ENCODE assay signal across 21 cellular contexts in the genomic region with DNA sequence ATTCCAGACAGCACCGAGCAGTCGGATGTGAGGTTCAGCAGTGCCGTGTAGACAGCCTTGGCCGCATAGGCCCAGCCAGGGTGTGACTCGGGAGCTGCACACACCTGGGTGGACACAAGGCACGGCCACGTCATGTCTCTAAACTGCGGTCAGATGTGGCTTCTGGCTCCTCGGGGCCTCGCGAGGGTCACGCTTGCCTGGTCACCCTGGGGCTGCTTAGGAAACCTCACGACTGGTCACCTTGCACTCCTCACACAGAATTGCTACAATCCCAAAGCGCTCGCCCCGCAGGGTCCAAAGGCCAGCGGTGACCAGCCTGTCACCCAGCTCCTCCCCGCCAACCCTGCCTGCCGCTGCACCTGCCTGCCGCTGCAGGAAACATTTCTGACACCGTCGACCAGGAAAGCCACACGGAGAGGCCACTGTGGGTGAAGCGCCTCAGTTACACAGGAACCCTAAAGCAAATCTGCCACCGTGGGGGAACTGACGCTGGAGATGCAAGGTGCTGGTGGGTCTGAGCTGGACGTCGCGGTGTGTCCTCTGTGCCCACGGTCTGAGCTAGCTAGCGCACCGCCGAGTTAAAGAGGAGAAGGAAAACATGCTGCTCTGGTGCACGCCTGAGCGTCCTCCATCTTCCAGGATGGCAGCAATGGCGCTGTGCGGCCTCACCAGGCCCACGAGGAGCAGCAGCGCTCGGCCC. TPM values are rescaled to one million over a fixed set of nuclear protein-coding genes. Genes with fewer than 3 reads are reported as not detected.
A peak's percentile ranks its signal among the peaks of the same experiment; 100 is the strongest.
DNase-seq lines count a peak whose midpoint lies in the region; FAIRE-seq and TF ChIP-seq lines count a peak whose summit lies in the region.
"Had no signal": no experiment of that assay in that cellular context is flagged by ENCODE, and none has a peak within 500 bp of the region (broad histone marks: within the 10 kb centered on the region; RNA-seq: fewer than 3 reads in every experiment).

No MANE protein-coding gene starts in this region.

- FAIRE-seq in urothelium cell line (lab: Jason Lieb, UNC) = peak; percentile 53
- FAIRE-seq: K562 had no signal

- H4K8ac ChIP-seq in neuronal stem cell (ENCODE audit: low read depth, low read length) = no peak overlapping the region

- peaks cover 5 to 18% of the 10 kb centered on the region in 2 donors for H3K4me1 ChIP-seq in neuronal stem cell (ENCODE audit: control insufficient read depth in 2 of 2, insufficient read depth in 1 of 2, low read depth in 1 of 2, low read length in 2 of 2)
- H3K4me1 ChIP-seq in CD4-positive, alpha-beta memory T cell (ENCODE audit: insufficient read depth, low read length) = no peaks in the 10 kb centered on the region

- no CpG with 5 or more reads among the region's 40 CpGs for WGBS in neuronal stem cell (ENCODE audit: extremely low coverage in 2 of 2, insufficient read length in 2 of 2, insufficient replicate concordance in 1 of 2), 2 donors

- POLR2A ChIA-PET in MCF 10A (lab: Yijun Ruan, JAX) = interaction anchor here (0.6 kb wide), 1 partner anchor 45 kb away, joined by 3 read pairs; a partner anchor contains a TSS
- POLR2A ChIA-PET in CD4-positive, alpha-beta memory T cell (lab: Charles Lee; ENCODE audit: partially characterized antibody) = no interaction called here

- H3K14ac ChIP-seq in neuronal stem cell (ENCODE audit: low read length) = no peak overlapping the region

- no peak overlapping the region for H2BK15ac ChIP-seq in neuronal stem cell (ENCODE audit: low read length)

- H3K27me3 ChIP-seq in neuronal stem cell (ENCODE audit: control insufficient read depth in 3 of 3, insufficient read depth in 3 of 3, low read depth in 1 of 3, low read length in 3 of 3) = no peaks in the 10 kb centered on the region
- no peaks in the 10 kb centered on the region for H3K27me3 ChIP-seq in CD4-positive, alpha-beta memory T cell (ENCODE audit: insufficient read depth, low read length)

- no peak overlapping the region for H3K4ac ChIP-seq in neuronal stem cell (ENCODE audit: low read length)

- CTCF ChIA-PET in MCF 10A (lab: Yijun Ruan, JAX) = interaction anchor here (0.6 to 2.3 kb wide), 3 partner anchors 28 to 341 kb away, joined by 3 to 8 read pairs (median 3); no protein-coding TSS in a partner anchor
- CTCF ChIA-PET in CD4-positive, alpha-beta memory T cell (lab: Charles Lee; ENCODE audit: partially characterized antibody) = no interaction called here

- H3K27ac Mint-ChIP-seq in MCF 10A (ENCODE audit: low read depth, unreplicated experiment) = no peak overlapping the region
- H3K27ac Mint-ChIP-seq in CD4-positive, alpha-beta memory T cell = no peak overlapping the region
- H3K27ac Mint-ChIP-seq: HFFc6 had no signal

- H3K27ac ChIP-seq in caudate nucleus (ENCODE audit: low read depth, low read length) (peak overlapping the region; percentile 52), neuronal stem cell (replicated peaks; ENCODE audit: low read length) (no peak overlapping the region)
- H3K27ac ChIP-seq in CD4-positive, alpha-beta memory T cell (ENCODE audit: low read depth, low read length) = no peak overlapping the region
- H3K27ac ChIP-seq: C4-2B, RWPE1 had no signal

- no peak overlapping the region for H2AFZ ChIP-seq in neuronal stem cell (ENCODE audit: low read length)

- H2BK120ac ChIP-seq in neuronal stem cell (ENCODE audit: low read depth, low read length) = no peak overlapping the region

- H3K4me2 ChIP-seq in neuronal stem cell (ENCODE audit: insufficient read depth, low read length, poor library complexity, severe bottlenecking) = no peak overlapping the region

- no peak overlapping the region for H2AK5ac ChIP-seq in neuronal stem cell (ENCODE audit: low read depth, low read length)

- H3K9me3 ChIP-seq in neuronal stem cell (replicated peaks in 1 of 2; ENCODE audit: control insufficient read depth in 2 of 2, insufficient read depth in 1 of 2, low read depth in 1 of 2, low read length in 2 of 2) = peaks cover 0 to 2% of the 10 kb centered on the region in 2 donors
- H3K9me3 ChIP-seq in CD4-positive, alpha-beta memory T cell (ENCODE audit: control insufficient read depth in 1 of 2, low read length in 2 of 2) = no peaks in the 10 kb centered on the region

- peaks cover 10% of the 10 kb centered on the region for H3K4me1 Mint-ChIP-seq in MCF 10A (ENCODE audit: insufficient read depth, unreplicated experiment)
- H3K4me1 Mint-ChIP-seq in CD4-positive, alpha-beta memory T cell = peaks cover 0 to 1% (median 0%) of the 10 kb centered on the region in 4 donors

- no peak overlapping the region for H3K4me3 Mint-ChIP-seq in MCF 10A (ENCODE audit: unreplicated experiment)
- no peak overlapping the region for H3K4me3 Mint-ChIP-seq in CD4-positive, alpha-beta memory T cell
- H3K4me3 Mint-ChIP-seq: HFFc6 had no signal

- no peak overlapping the region for H3K4me3 ChIP-seq in neuronal stem cell (ENCODE audit: low read length in 2 of 2)
- no peak overlapping the region for H3K4me3 ChIP-seq in CD4-positive, alpha-beta memory T cell (ENCODE audit: low read length in 2 of 2)
- H3K4me3 ChIP-seq: K562 had no signal

- peaks cover 17% of the 10 kb centered on the region for H3K79me1 ChIP-seq in neuronal stem cell (ENCODE audit: low read depth, low read length)

- no peaks in the 10 kb centered on the region for H3K9me3 Mint-ChIP-seq in MCF 10A (ENCODE audit: unreplicated experiment)
- no peaks in the 10 kb centered on the region for H3K9me3 Mint-ChIP-seq in CD4-positive, alpha-beta memory T cell
- H3K9me3 Mint-ChIP-seq: HFFc6 had no signal

- no TSS peak for BruUV-seq in MCF 10A (replicated peaks; lab: Mats Ljungman, UMichigan)

- no peaks in the 10 kb centered on the region for H3K27me3 Mint-ChIP-seq in MCF 10A (ENCODE audit: insufficient read depth, unreplicated experiment)
- H3K27me3 Mint-ChIP-seq in CD4-positive, alpha-beta memory T cell = no peaks in the 10 kb centered on the region

- H3K23ac ChIP-seq in neuronal stem cell (ENCODE audit: low read depth, low read length, poor library complexity) = peak overlapping the region; percentile 37

- peak overlapping the region; percentile 20 for H2BK5ac ChIP-seq in neuronal stem cell (ENCODE audit: low read length)

- H3K9ac ChIP-seq in neuronal stem cell (ENCODE audit: low read depth, low read length, poor library complexity) = peak overlapping the region; percentile 30

- H3K36me3 ChIP-seq in neuronal stem cell (replicated peaks in 1 of 2; ENCODE audit: control insufficient read depth in 2 of 2, insufficient read depth in 2 of 2, low read length in 2 of 2) = peaks cover 5 to 6% of the 10 kb centered on the region in 2 donors
- no peaks in the 10 kb centered on the region for H3K36me3 ChIP-seq in CD4-positive, alpha-beta memory T cell (ENCODE audit: insufficient read depth, low read length)

- intact Hi-C loops in MCF 10A (cut with micrococcal nuclease) = no loop called here
- intact Hi-C loops in CD4-positive, alpha-beta memory T cell (cut with micrococcal nuclease) = no loop called here

- DNase-seq in caudate nucleus (lab: John Stamatoyannopoulos, UW) = no peak
- DNase-seq in left kidney (ENCODE audit: low read depth, low spot score) = peak; percentile 84
- no peak for DNase-seq in neuronal stem cell (ENCODE audit: low spot score)
- DNase-seq in urothelium cell line (ENCODE audit: low spot score) = no peak
- no peak for DNase-seq in LoVo (ENCODE audit: low spot score)
- DNase-seq in MCF 10A (ENCODE audit: unreplicated experiment) = no peak
- DNase-seq in CD4-positive, alpha-beta memory T cell = no peak
- no peak for DNase-seq in activated T-cell treated with anti-CD3 and anti-CD28 coated beads, Interleukin-2, amount 50 U/mL, for 1 hour
- DNase-seq: ACHN, H7, HFFc6, MV-4-11, NCI-H187, NCI-H2107, NCI-H2227 treated with DMSO at 0.1 percent for 48 hours, NCI-H524, NCI-H82, PC-3 had no signal

- no peak overlapping the region for H3K18ac ChIP-seq in neuronal stem cell (ENCODE audit: low read length)

- H2BK12ac ChIP-seq in neuronal stem cell (ENCODE audit: low read length) = no peak overlapping the region

- H3K36me3 Mint-ChIP-seq in MCF 10A (ENCODE audit: insufficient read depth, unreplicated experiment) = peaks cover 13% of the 10 kb centered on the region
- H3K36me3 Mint-ChIP-seq in CD4-positive, alpha-beta memory T cell = peaks cover 5 to 17% of the 10 kb centered on the region in 2 donors

- H4K91ac ChIP-seq in neuronal stem cell (ENCODE audit: low read depth, low read length, poor library complexity) = no peak overlapping the region

- TF ChIP-seq CTCF in MCF 10A (IDR thresholded peaks at IDR 0.05; ENCODE audit: unreplicated experiment) = no peak

RNA-seq across cellular contexts. Expression of a gene that starts 5.0 kb away (rescaled TPM):
- 0.63 TPM for polyA plus RNA-seq in neuronal stem cell (2013, experiment 1 of 2)
- polyA plus RNA-seq in neuronal stem cell (2013, experiment 2 of 2) = 0.66 TPM
- total RNA-seq in MCF 10A (2022) = 0.28 and 0.32 TPM in 2 replicates
- total RNA-seq in CD4-positive, alpha-beta memory T cell = not detected
- polyA plus RNA-seq in CD4-positive, alpha-beta memory T cell = not detected

RNA-seq across cellular contexts. Expression of a gene that starts 48.6 kb away (rescaled TPM):
- polyA plus RNA-seq in neuronal stem cell (2013, experiment 1 of 2) = 1.7 TPM
- 1.5 TPM for polyA plus RNA-seq in neuronal stem cell (2013, experiment 2 of 2)
- total RNA-seq in MCF 10A (2022) = 0.27 TPM in 1 of 2 replicates, not detected in the other
- 10 to 100 TPM in 1 of 2 experiments, 1 to 10 TPM in 1; 8.8 to 10.1 TPM for total RNA-seq in CD4-positive, alpha-beta memory T cell
- polyA plus RNA-seq in CD4-positive, alpha-beta memory T cell = 10 to 100 TPM; 10.0 to 22.2 TPM
